9 cellular contexts compared by ENCODE assay signal in the genomic region with DNA sequence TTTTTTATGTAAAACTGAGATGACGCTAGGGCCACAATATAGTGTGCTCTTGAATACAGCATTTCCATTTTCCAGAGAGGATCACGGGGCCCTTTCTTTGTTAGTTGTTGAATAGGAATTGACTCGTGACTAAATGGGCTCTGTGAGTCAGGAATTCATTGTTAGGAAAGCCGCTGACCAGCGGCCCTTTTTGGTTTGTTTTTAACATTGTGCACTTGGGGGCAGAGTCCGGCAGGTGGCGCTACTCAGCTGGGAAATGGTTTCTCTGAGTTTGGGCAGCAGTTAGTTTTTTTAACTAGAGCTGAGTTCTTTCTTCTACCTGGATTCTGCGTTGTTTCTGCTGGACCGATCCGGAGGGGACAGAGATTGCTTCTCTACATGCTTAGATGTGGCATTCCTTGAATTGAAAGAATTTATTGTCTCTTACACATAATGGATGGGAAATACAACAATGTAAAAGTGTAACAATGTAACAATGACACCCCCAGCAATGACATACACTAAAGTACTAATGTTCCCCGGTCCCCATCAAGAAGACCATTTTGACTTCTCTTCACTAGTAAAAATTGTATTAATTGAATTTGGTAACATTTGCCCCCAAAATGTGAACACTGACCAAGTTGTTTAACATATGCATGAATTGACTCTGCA.
DNase-seq lines count a peak whose midpoint lies in the region; ATAC-seq, FAIRE-seq and TF ChIP-seq lines count a peak whose summit lies in the region.
"Had no signal": no experiment of that assay in that cellular context is flagged by ENCODE, and none has a peak within 500 bp of the region (broad histone marks: within the 10 kb centered on the region; RNA-seq: fewer than 3 reads in every experiment).

No MANE protein-coding gene starts in this region.

- H3K9me3 ChIP-seq in SK-N-MC (ENCODE audit: low read depth, low read length) (no peaks in the 10 kb centered on the region), body of pancreas (no peaks in the 10 kb centered on the region), kidney (ENCODE audit: control insufficient read depth in 1 of 2, low read length in 2 of 2) (no peaks in the 10 kb centered on the region)
- H3K9me3 ChIP-seq: breast epithelium had no signal

- peak overlapping the region; percentile 61 for H3K27ac Mint-ChIP-seq in GM23338

- FAIRE-seq in kidney (lab: Jason Lieb, UNC), result no peak

- intact Hi-C loops in body of pancreas (cut with DNase I), result no loop called here
- intact Hi-C loops in kidney (cut with DNase I), result no loop called here

- H3K36me3 Mint-ChIP-seq in GM23338 (ENCODE audit: low read depth), result no peaks in the 10 kb centered on the region

- H3K4me1 ChIP-seq in GM23338 (ENCODE audit: insufficient read depth) (no peaks in the 10 kb centered on the region; the same call in 1 of the 2 replicates), body of pancreas (no peaks in the 10 kb centered on the region), kidney (ENCODE audit: control insufficient read depth in 1 of 2, insufficient read depth in 1 of 2, low read depth in 1 of 2, low read length in 2 of 2) (no peaks in the 10 kb centered on the region)
- H3K4me1 ChIP-seq: breast epithelium had no signal

- H3K36me3 ChIP-seq in GM23338 (ENCODE audit: insufficient read depth) (no peaks in the 10 kb centered on the region), SK-N-MC (ENCODE audit: insufficient read depth, low read length) (no peaks in the 10 kb centered on the region), body of pancreas (replicated peaks in 1 of 2; ENCODE audit: insufficient read depth in 1 of 2, low read depth in 2 of 2) (no peaks in the 10 kb centered on the region), kidney (ENCODE audit: control insufficient read depth in 1 of 2, insufficient read depth in 2 of 2, low read length in 2 of 2) (no peaks in the 10 kb centered on the region)
- H3K36me3 ChIP-seq: breast epithelium had no signal

- H3K9me3 Mint-ChIP-seq in GM23338, result peaks cover 7% of the 10 kb centered on the region; the same call in 2 of the 3 replicates

- peak; percentile 82 for ATAC-seq in GM23338
- ATAC-seq in body of pancreas, result peak; percentile 58

- DNase-seq in GM04504 (ENCODE audit: low read depth) (peak; percentile 7), GM23338 (ENCODE audit: low spot score) (peak; percentile 87), LNCaP clone FGC (ENCODE audit: low read depth) (peak; percentile 2), SK-N-MC (ENCODE audit: low read depth, low spot score) (no peak), body of pancreas (peak; percentile 30 to 60 (median 44)), kidney (no peak), cortex of kidney (lab: John Stamatoyannopoulos, UW) (no peak)
- peak; percentile 1 to 30 for DNase-seq in stimulated activated CD4-positive, alpha-beta T cell treated with anti-CD3 and anti-CD28 coated beads, Interleukin-4, amount 100 ng/mL, for 4 hours

- H2AFZ ChIP-seq in GM23338, result peak overlapping the region; percentile 11

- H3K4me1 Mint-ChIP-seq in GM23338, result peaks cover 4% of the 10 kb centered on the region; the same call in 2 of the 3 replicates

- no peaks in the 10 kb centered on the region for H3K79me2 ChIP-seq in GM23338 (replicated peaks; ENCODE audit: insufficient read depth)

- no peak for TF ChIP-seq POLR2A in body of pancreas (IDR thresholded peaks at IDR 0.05)

- H3K4me2 ChIP-seq in GM23338, result no peak overlapping the region

- no peak overlapping the region for H3K4me3 Mint-ChIP-seq in GM23338

- TF ChIP-seq CTCF in GM23338 (conservative IDR thresholded peaks at IDR 0.05; ENCODE audit: low read depth in 2 of 2) (peak; percentile 88 to 95), LNCaP clone FGC (IDR thresholded peaks at IDR 0.05; ENCODE audit: control insufficient read depth, extremely low read depth, insufficient read depth) (peak; percentile 86), body of pancreas (IDR thresholded peaks at IDR 0.05) (peak; percentile 45 to 83 (median 58)), kidney (IDR thresholded peaks at IDR 0.05; ENCODE audit: borderline replicate concordance, extremely low read depth, insufficient read depth) (peak; percentile 60)

- no peaks in the 10 kb centered on the region for H3F3A ChIP-seq in GM23338 (replicated peaks; ENCODE audit: low read depth)

- H3K27ac ChIP-seq in GM23338 (ENCODE audit: low read depth) (no peak overlapping the region), SK-N-MC (no peak overlapping the region), body of pancreas (no peak overlapping the region), kidney (ENCODE audit: low read depth in 2 of 2, low read length in 2 of 2) (no peak overlapping the region)
- H3K27ac ChIP-seq: breast epithelium had no signal

- H3K9me2 ChIP-seq in GM23338 (ENCODE audit: insufficient read depth), result no peaks in the 10 kb centered on the region

- 7 to 11% methylated on average over 11 of the region's 11 CpGs for WGBS in body of pancreas, 2 donors

- no peaks in the 10 kb centered on the region for H3K27me3 ChIP-seq in GM23338 (ENCODE audit: insufficient read depth)
- H3K27me3 ChIP-seq in body of pancreas, result no peaks in the 10 kb centered on the region

- no peaks in the 10 kb centered on the region for H3K27me3 Mint-ChIP-seq in GM23338 (ENCODE audit: insufficient read depth, low read depth, poor library complexity)

- H3K9ac ChIP-seq in SK-N-MC (ENCODE audit: insufficient read length) (no peak overlapping the region), kidney (ENCODE audit: low read length in 2 of 2) (no peak overlapping the region)

- no peaks in the 10 kb centered on the region for H4K20me1 ChIP-seq in GM23338 (replicated peaks; ENCODE audit: insufficient read depth)

- H3K4me3 ChIP-seq in GM23338, result no peak overlapping the region
- H3K4me3 ChIP-seq in LNCaP clone FGC (ENCODE audit: low read depth, low read length), result no peak overlapping the region
- H3K4me3 ChIP-seq in SK-N-MC, result peak overlapping the region; percentile 43
- no peak overlapping the region for H3K4me3 ChIP-seq in body of pancreas
- no peak overlapping the region for H3K4me3 ChIP-seq in kidney (ENCODE audit: low read length in 2 of 2)
- H3K4me3 ChIP-seq: breast epithelium had no signal

TF ChIP-seq in GM23338, 12 proteins besides CTCF, POLR2A, EP300 and RAD21 (continues in another document):
- TF ChIP-seq ZNF114 (CRISPR knock-in tag; IDR thresholded peaks at IDR 0.05) (no peak), POLR2AphosphoS5 (IDR thresholded peaks at IDR 0.05; ENCODE audit: low read depth) (no peak), ZNF462 (CRISPR knock-in tag; IDR thresholded peaks at IDR 0.05) (no peak), JUNB (IDR thresholded peaks at IDR 0.05; ENCODE audit: unreplicated experiment) (no peak)

Comparison
In these comparisons a context has a peak if more than half of its experiments do, and no peak if none do; other contexts are left out.
1. DNase-seq: peak in GM04504 (single experiment), GM23338 (single experiment), LNCaP clone FGC (single experiment), body of pancreas (4 of 4) and stimulated activated CD4-positive, alpha-beta T cell treated with anti-CD3 and anti-CD28 coated beads, Interleukin-4, amount 100 ng/mL, for 4 hours (2 of 2); none in SK-N-MC (single experiment), kidney (single experiment) and cortex of kidney (single experiment).
2. Peak in every context shown above with its lines, with median percentiles within 50 percentile points of each other: CTCF ChIP-seq.